ENCODE assay signal across 8 cellular contexts in the genomic region with DNA sequence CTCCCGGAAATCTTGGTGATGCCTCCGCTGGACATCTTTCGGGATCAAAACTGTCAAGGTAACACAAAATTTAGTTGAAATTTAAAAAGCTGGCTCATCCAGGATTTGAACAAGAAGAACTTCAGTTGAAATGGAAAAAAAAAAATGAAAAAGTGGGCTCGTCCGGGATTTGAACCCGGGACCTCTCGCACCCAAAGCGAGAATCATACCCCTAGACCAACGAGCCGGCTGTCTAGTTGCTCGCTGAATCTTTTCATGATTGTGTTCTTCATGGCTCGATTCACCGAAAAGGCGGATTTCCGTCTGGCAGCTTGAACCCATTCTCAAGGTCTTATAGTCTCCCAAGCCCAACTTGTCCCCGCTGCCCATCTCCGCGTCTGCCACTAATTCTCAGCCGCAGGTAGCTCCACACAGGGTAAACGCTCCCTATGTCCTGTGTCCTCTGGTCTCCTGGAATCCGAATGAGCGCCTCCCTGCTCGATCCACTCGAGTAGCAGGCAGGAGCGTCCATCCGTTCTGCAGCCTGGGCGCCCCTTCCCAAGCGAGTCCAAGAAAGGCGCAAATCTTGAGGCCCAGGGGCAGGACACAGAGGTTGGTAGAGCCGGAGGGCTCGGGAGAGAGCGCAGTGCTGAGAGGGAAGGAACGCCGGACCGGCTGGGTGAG. TPM values are rescaled to one million over a fixed set of nuclear protein-coding genes. Genes with fewer than 3 reads are reported as not detected.
DNase-seq lines count a peak whose midpoint lies in the region; ATAC-seq and TF ChIP-seq lines count a peak whose summit lies in the region.

No MANE protein-coding gene starts in this region.

- no peak for ATAC-seq in GM21737 (IDR thresholded peaks at IDR 0.05; ENCODE audit: unreplicated experiment)

- H3K27ac Mint-ChIP-seq in nephron = peak overlapping the region; percentile 59 to 79 (median 75)

- no peaks in the 10 kb centered on the region for H3K36me3 Mint-ChIP-seq in nephron (ENCODE audit: low read depth)

- H3K27me3 ChIP-seq in esophagus squamous epithelium = no peaks in the 10 kb centered on the region
- H3K27me3 ChIP-seq in suprapubic skin = no peaks in the 10 kb centered on the region

- WGBS in esophagus squamous epithelium, 2 donors = 0% methylated on average over 22 to 26 of the region's 35 CpGs
- WGBS in suprapubic skin = under 1% methylated on average over 34 of the region's 35 CpGs

- H3K27ac ChIP-seq in esophagus squamous epithelium (peak overlapping the region; percentile 90 to 93 (median 90)), suprapubic skin (peak overlapping the region; percentile 69)

- TF ChIP-seq POLR2A in esophagus squamous epithelium (IDR thresholded peaks at IDR 0.05) (no peak), suprapubic skin (IDR thresholded peaks at IDR 0.05) (no peak)

- peak; percentile 81 for DNase-seq in activated naive CD4-positive, alpha-beta T cell treated with Interleukin-2 at 50 U/mL for 16 hours
- no peak for DNase-seq in activated naive CD4-positive, alpha-beta T cell (lab: John Stamatoyannopoulos, UW)
- DNase-seq in activated CD8-positive, alpha-beta memory T cell treated with anti-CD3 and anti-CD28 coated beads, Interleukin-2, amount 50 U/mL, for 4 hours = peak; percentile 67
- no peak for DNase-seq in esophagus squamous epithelium (lab: John Stamatoyannopoulos, UW)
- DNase-seq in suprapubic skin (ENCODE audit: low spot score in 2 of 2) = peak in 1 of 2 donors; percentile 88
- DNase-seq in NCI-H82 treated with DMSO at 0.1 percent for 48 hours (lab: John Stamatoyannopoulos, UW; ENCODE audit: unreplicated experiment) = no peak

- peaks cover 18% of the 10 kb centered on the region for H3K27me3 Mint-ChIP-seq in nephron (ENCODE audit: low read depth)

- no peak for TF ChIP-seq EP300 in suprapubic skin (IDR thresholded peaks at IDR 0.05)

- intact Hi-C loops in esophagus squamous epithelium (cut with DNase I) = loop anchor here (10.0 kb wide), 1 partner anchor 76 kb away; the partner anchor contains the start of gene TRIM52

- H3K4me1 ChIP-seq in esophagus squamous epithelium (peaks cover 12 to 75% (median 19%) of the 10 kb centered on the region in 3 donors), suprapubic skin (peaks cover 39% of the 10 kb centered on the region)

- H3K36me3 ChIP-seq in esophagus squamous epithelium = peaks cover 0 to under 1% (median 0%) of the 10 kb centered on the region in 3 donors
- no peaks in the 10 kb centered on the region for H3K36me3 ChIP-seq in suprapubic skin

- peak overlapping the region; percentile 96 to 99 (median 98) for H3K4me3 Mint-ChIP-seq in nephron

- no peaks in the 10 kb centered on the region for H3K9me3 Mint-ChIP-seq in nephron

- H3K4me1 Mint-ChIP-seq in nephron = peaks cover 15% of the 10 kb centered on the region

- H3K4me3 ChIP-seq in esophagus squamous epithelium (peak overlapping the region; percentile 64 to 96 (median 82)), suprapubic skin (peak overlapping the region; percentile 77)

- no peak for TF ChIP-seq CTCF in esophagus squamous epithelium (IDR thresholded peaks at IDR 0.05)
- no peak for TF ChIP-seq CTCF in nephron (IDR thresholded peaks at IDR 0.05; ENCODE audit: unreplicated experiment in 3 of 3)
- TF ChIP-seq CTCF in suprapubic skin (IDR thresholded peaks at IDR 0.05) = no peak

- H3K9me3 ChIP-seq in esophagus squamous epithelium (no peaks in the 10 kb centered on the region), suprapubic skin (no peaks in the 10 kb centered on the region)

RNA-seq across cellular contexts. Expression of gene TRIM7, which starts 16.2 kb away (rescaled TPM):
- total RNA-seq in esophagus squamous epithelium (10 to 100 TPM; 44.8 to 80.6 (median 54.5) TPM), suprapubic skin (10 to 100 TPM; 52.0 to 79.0 (median 69.4) TPM)

RNA-seq across cellular contexts. Expression of gene TRIM41, which starts 34.2 kb away (rescaled TPM):
- total RNA-seq in esophagus squamous epithelium (10 to 100 TPM; 12.0 to 22.1 (median 13.8) TPM), suprapubic skin (10 to 100 TPM; 13.3 to 23.3 (median 16.2) TPM)

RNA-seq across cellular contexts. Expression of gene OR2V2, which starts 41.4 kb away (rescaled TPM):
- total RNA-seq in esophagus squamous epithelium (not detected), suprapubic skin (not detected)

RNA-seq across cellular contexts. Expression of gene RACK1, which starts 54.9 kb away (rescaled TPM):
- total RNA-seq in esophagus squamous epithelium (1,000 to 10,000 TPM; 1,705 to 2,735 (median 2,064) TPM), suprapubic skin (1,000 to 10,000 TPM; 2,440 to 4,496 (median 3,996) TPM)

RNA-seq across cellular contexts. Expression of gene OR2V1, which starts 57.9 kb away (rescaled TPM):
- total RNA-seq in esophagus squamous epithelium (not detected), suprapubic skin (not detected)

Comparison
In these comparisons a context has a peak if more than half of its experiments do, and no peak if none do; other contexts are left out.
1. DNase-seq: peak in activated naive CD4-positive, alpha-beta T cell treated with Interleukin-2 at 50 U/mL for 16 hours (single experiment) and activated CD8-positive, alpha-beta memory T cell treated with anti-CD3 and anti-CD28 coated beads, Interleukin-2, amount 50 U/mL, for 4 hours (single experiment); none in activated naive CD4-positive, alpha-beta T cell (0 of 4), esophagus squamous epithelium (single experiment) and NCI-H82 treated with DMSO at 0.1 percent for 48 hours (single experiment).